In genomic region chr9:78144008-78144381, GRCh38 we compare ENCODE assay signal across 15 cellular contexts.
"Had no signal": no experiment of that assay in that cellular context is flagged by ENCODE, and none has a peak within 500 bp of the region (broad histone marks: within the 10 kb centered on the region; RNA-seq: fewer than 3 reads in every experiment).

No MANE protein-coding gene starts in this region.

- DNase-seq: activated CD4-positive, alpha-beta memory T cell treated with anti-CD3 and anti-CD28 coated beads for 36 hours; activated CD4-positive, alpha-beta T cell treated with anti-CD3 and anti-CD28 coated beads for 48 hours; activated naive CD4-positive, alpha-beta T cell treated with Interleukin-2 at 50 U/mL for 16 hours; activated naive CD8-positive, alpha-beta T cell treated with anti-CD3 and anti-CD28 coated beads for 36 hours; activated T-cell treated with anti-CD3 and anti-CD28 coated beads, Interleukin-2, amount 50 U/mL, for 48 hours; cortex of kidney; foreskin keratinocyte; glutamatergic neuron; immature natural killer cell; nephron progenitor cell; stimulated activated CD4-positive, alpha-beta T cell treated with anti-CD3 and anti-CD28 coated beads, Interleukin-2, amount 100 ng/mL, for 48 hours; substantia nigra; thyroid gland had no signal

- H3K27ac Mint-ChIP-seq: activated CD4-positive, alpha-beta memory T cell treated with anti-CD3 and anti-CD28 coated beads for 36 hours; activated naive CD8-positive, alpha-beta T cell treated with anti-CD3 and anti-CD28 coated beads for 36 hours; stimulated activated naive CD8-positive, alpha-beta T cell treated with anti-CD3 and anti-CD28 coated beads, Interleukin-15, Interleukin-2, amounts not matched to agents 100 ng/mL and 50 ng/mL, for 24 hours had no signal

- H3K4me3 ChIP-seq: hepatocyte, thyroid gland had no signal

- ATAC-seq: foreskin keratinocyte had no signal

- H3K4me3 Mint-ChIP-seq: activated CD4-positive, alpha-beta memory T cell treated with anti-CD3 and anti-CD28 coated beads for 36 hours; activated naive CD8-positive, alpha-beta T cell treated with anti-CD3 and anti-CD28 coated beads for 36 hours; nephron progenitor cell; stimulated activated naive CD8-positive, alpha-beta T cell treated with anti-CD3 and anti-CD28 coated beads, Interleukin-15, Interleukin-2, amounts not matched to agents 100 ng/mL and 50 ng/mL, for 24 hours had no signal

- H3K4me1 ChIP-seq: foreskin keratinocyte, thyroid gland had no signal

- H3K36me3 ChIP-seq: thyroid gland had no signal

- H3K27me3 ChIP-seq: hepatocyte, thyroid gland had no signal

- H2AFZ ChIP-seq: hepatocyte had no signal

- H3K27ac ChIP-seq: foreskin keratinocyte, hepatocyte, thyroid gland had no signal

- H3K27me3 Mint-ChIP-seq: activated CD4-positive, alpha-beta memory T cell treated with anti-CD3 and anti-CD28 coated beads for 36 hours; activated naive CD8-positive, alpha-beta T cell treated with anti-CD3 and anti-CD28 coated beads for 36 hours; stimulated activated naive CD8-positive, alpha-beta T cell treated with anti-CD3 and anti-CD28 coated beads, Interleukin-15, Interleukin-2, amounts not matched to agents 100 ng/mL and 50 ng/mL, for 24 hours had no signal

- H3K9me3 ChIP-seq: thyroid gland had no signal
